19 cellular contexts compared by ENCODE assay signal in the genomic region with DNA sequence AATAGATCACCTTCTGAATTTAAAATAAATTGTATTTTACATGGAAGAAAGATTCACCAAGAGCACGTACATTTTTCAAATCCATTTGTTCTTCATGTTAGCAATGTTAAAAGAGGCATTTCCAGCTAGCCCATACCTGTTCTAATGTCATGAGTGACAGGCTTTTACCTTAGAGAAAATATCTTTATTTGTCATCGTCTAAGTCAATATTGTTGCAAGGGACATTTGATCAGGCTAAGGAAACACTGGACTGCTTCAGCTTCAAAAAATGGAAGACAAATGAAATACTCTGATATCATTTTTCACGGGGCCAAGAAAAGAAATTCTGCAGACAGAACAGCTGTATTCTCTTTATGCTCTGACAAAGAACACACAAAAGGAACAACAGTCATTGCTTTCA.
"Had no signal": no experiment of that assay in that cellular context is flagged by ENCODE, and none has a peak within 500 bp of the region (broad histone marks: within the 10 kb centered on the region; RNA-seq: fewer than 3 reads in every experiment).

No MANE protein-coding gene starts in this region.

- H3K27me3 ChIP-seq: heart left ventricle, ovary, tibial artery, upper lobe of left lung, uterus had no signal

- H3K36me3 ChIP-seq: heart left ventricle, ovary, tibial artery, upper lobe of left lung, uterus had no signal

- DNase-seq: effector CD4-positive, alpha-beta T cell; heart left ventricle; hippocampal formation; left colon; left ventricle myocardium superior; mesenchymal stem cell; midbrain; naive B cell; nephron progenitor cell; ovary; right cardiac atrium; small intestine; stimulated activated CD4-positive, alpha-beta T cell treated with anti-CD3 and anti-CD28 coated beads, Interleukin-12 subunit alpha, Interleukin-12 subunit beta, amount 100 ng/mL, for 4 hours; stimulated activated naive CD8-positive, alpha-beta T cell treated with anti-CD3 and anti-CD28 coated beads, Interleukin-15, Interleukin-2, amounts not matched to agents 100 U/mL and 50 U/mL, for 24 hours; tibial artery; upper lobe of left lung; uterus had no signal

- H3K4me3 Mint-ChIP-seq: naive B cell, nephron progenitor cell had no signal

- H3K4me1 Mint-ChIP-seq: naive B cell, nephron progenitor cell had no signal

- H3K27ac ChIP-seq: coronary artery, heart left ventricle, ovary, tibial artery, upper lobe of left lung, uterus had no signal

- H3K27ac Mint-ChIP-seq: naive B cell, nephron progenitor cell had no signal

- H3K4me3 ChIP-seq: coronary artery, heart left ventricle, lung, ovary, tibial artery, upper lobe of left lung, uterus had no signal

- H3K9me3 ChIP-seq: ovary, uterus had no signal

- H3K4me1 ChIP-seq: heart left ventricle, tibial artery, upper lobe of left lung, uterus had no signal
